In genomic region chrX:113529425-113530013, GRCh38 we compare ENCODE assay signal across 25 cellular contexts.
"Had no signal": no experiment of that assay in that cellular context is flagged by ENCODE, and none has a peak within 500 bp of the region (broad histone marks: within the 10 kb centered on the region; RNA-seq: fewer than 3 reads in every experiment).

No MANE protein-coding gene starts in this region.

- H3K27ac Mint-ChIP-seq: activated CD8-positive, alpha-beta T cell treated with anti-CD3 and anti-CD28 coated beads, Interleukin-2, amount 10 ng/mL, durations not matched to agents 7 days and 5 days; activated naive CD8-positive, alpha-beta T cell treated with anti-CD3 and anti-CD28 coated beads, Interleukin-2, amount 10 ng/mL, durations not matched to agents 7 days and 5 days; T-helper 17 cell; WTC11 had no signal

- H3K4me1 Mint-ChIP-seq: activated naive CD8-positive, alpha-beta T cell treated with anti-CD3 and anti-CD28 coated beads, Interleukin-2, amount 10 ng/mL, durations not matched to agents 7 days and 5 days; T-helper 17 cell had no signal

- ATAC-seq: activated CD8-positive, alpha-beta T cell treated with anti-CD3 and anti-CD28 coated beads, Interleukin-2, amount 10 ng/mL, durations not matched to agents 7 days and 5 days; PC-3; T-helper 17 cell; WTC11 had no signal

- H3K36me3 Mint-ChIP-seq: activated naive CD8-positive, alpha-beta T cell treated with anti-CD3 and anti-CD28 coated beads, Interleukin-2, amount 10 ng/mL, durations not matched to agents 7 days and 5 days; WTC11 had no signal

- H3K27me3 Mint-ChIP-seq: activated naive CD8-positive, alpha-beta T cell treated with anti-CD3 and anti-CD28 coated beads, Interleukin-2, amount 10 ng/mL, durations not matched to agents 7 days and 5 days; T-helper 17 cell had no signal

- H3K4me3 Mint-ChIP-seq: activated CD8-positive, alpha-beta T cell treated with anti-CD3 and anti-CD28 coated beads, Interleukin-2, amount 10 ng/mL, durations not matched to agents 7 days and 5 days; activated naive CD8-positive, alpha-beta T cell treated with anti-CD3 and anti-CD28 coated beads, Interleukin-2, amount 10 ng/mL, durations not matched to agents 7 days and 5 days; T-helper 17 cell; WTC11 had no signal

- DNase-seq: activated CD4-positive, alpha-beta T cell treated with anti-CD3 and anti-CD28 coated beads for 48 hours; activated CD4-positive, alpha-beta T cell treated with anti-CD3 and anti-CD28 coated beads, Interleukin-2, amount 50 U/mL, for 4 hours; activated CD4-positive, CD25-positive, alpha-beta regulatory T cell treated with anti-CD3 and anti-CD28 coated beads, Interleukin-2, amount 50 U/mL, for 72 hours; activated CD8-positive, alpha-beta memory T cell treated with anti-CD3 and anti-CD28 coated beads, Interleukin-2, amount 50 U/mL, for 48 hours; activated CD8-positive, alpha-beta T cell treated with anti-CD3 and anti-CD28 coated beads, Interleukin-2, amount 10 ng/mL, durations not matched to agents 7 days and 5 days; activated naive CD4-positive, alpha-beta T cell treated with anti-CD3 and anti-CD28 coated beads, Interleukin-2, amount 50 U/mL, for 16 hours; activated naive CD8-positive, alpha-beta T cell treated with anti-CD3 and anti-CD28 coated beads, Interleukin-2, amount 10 ng/mL, durations not matched to agents 7 days and 5 days; activated T-cell treated with anti-CD3 and anti-CD28 coated beads, Interleukin-2, amount 50 U/mL, for 1 hour; adrenal gland; anterior cingulate cortex; cerebellar nuclear complex; MG63; MV-4-11; NCI-H1092 treated with DMSO at 0.1 percent for 48 hours; NCI-H1436; NCI-H1694 treated with DMSO at 0.1 percent for 48 hours; NCI-H2081; NCI-H510A treated with DMSO at 0.1 percent for 48 hours; NCI-H69; NK-92 treated with Interleukin-12 subunit alpha and Interleukin-12 subunit beta, amount 100 ng/mL, for 24 hours; PC-3; SHP77 treated with DMSO at 0.1 percent for 48 hours; T-helper 17 cell; T-helper 9 cell had no signal

- H3K9me3 Mint-ChIP-seq: activated naive CD8-positive, alpha-beta T cell treated with anti-CD3 and anti-CD28 coated beads, Interleukin-2, amount 10 ng/mL, durations not matched to agents 7 days and 5 days; WTC11 had no signal
